In genomic region chr4:76016383-76016782, GRCh38 we compare ENCODE assay signal across 10 cellular contexts. TPM values are rescaled to one million over a fixed set of nuclear protein-coding genes. Genes with fewer than 3 reads are reported as not detected.
A peak's percentile ranks its signal among the peaks of the same experiment; 100 is the strongest.
DNase-seq lines count a peak whose midpoint lies in the region; ATAC-seq and TF ChIP-seq lines count a peak whose summit lies in the region.
"Had no signal": no experiment of that assay in that cellular context is flagged by ENCODE, and none has a peak within 500 bp of the region (broad histone marks: within the 10 kb centered on the region; RNA-seq: fewer than 3 reads in every experiment).

No MANE protein-coding gene starts in this region.

- no peak overlapping the region for H3K9ac ChIP-seq in colonic mucosa (ENCODE audit: low read depth in 2 of 2, low read length in 2 of 2)

- peak overlapping the region; percentile 26 for H3K27ac ChIP-seq in epithelial cell of prostate
- no peak overlapping the region for H3K27ac ChIP-seq in colonic mucosa

- H3K4me1 Mint-ChIP-seq in immature natural killer cell, result no peaks in the 10 kb centered on the region
- H3K4me1 Mint-ChIP-seq: neural crest cell had no signal

- H3K9me3 Mint-ChIP-seq in immature natural killer cell, result no peaks in the 10 kb centered on the region
- H3K9me3 Mint-ChIP-seq: neural crest cell had no signal

- H3K4me1 ChIP-seq in BE2C, result no peaks in the 10 kb centered on the region
- H3K4me1 ChIP-seq in colonic mucosa, result no peaks in the 10 kb centered on the region

- intact Hi-C loops in colonic mucosa (cut with DNase I), result no loop called here

- H3K4me3 ChIP-seq in BE2C (ENCODE audit: low read depth, low read length), result no peak overlapping the region
- H3K4me3 ChIP-seq in colonic mucosa, result no peak overlapping the region

- ATAC-seq in GM18520 (IDR thresholded peaks at IDR 0.05; ENCODE audit: unreplicated experiment) (peak; percentile 45), GM21515 (IDR thresholded peaks at IDR 0.05; ENCODE audit: unreplicated experiment) (peak; percentile 65), HG03442 (IDR thresholded peaks at IDR 0.05; ENCODE audit: unreplicated experiment) (peak; percentile 73)

- peak; percentile 31 for DNase-seq in epithelial cell of prostate (ENCODE audit: low read depth, low spot score)
- DNase-seq in immature natural killer cell, result no peak
- DNase-seq in BE2C, result no peak
- DNase-seq in colonic mucosa, result no peak
- no peak for DNase-seq in NCI-H146 (lab: John Stamatoyannopoulos, UW)
- DNase-seq: activated effector memory CD4-positive, alpha-beta T cell treated with Interleukin-2 at 50 U/mL for 16 hours had no signal

- H3K27ac Mint-ChIP-seq in immature natural killer cell, result no peak overlapping the region

- H3K36me3 Mint-ChIP-seq in immature natural killer cell, result no peaks in the 10 kb centered on the region

- H3K4me3 Mint-ChIP-seq in immature natural killer cell, result no peak overlapping the region
- H3K4me3 Mint-ChIP-seq: neural crest cell had no signal

- no peak for TF ChIP-seq CTCF in BE2C (IDR thresholded peaks at IDR 0.05; ENCODE audit: low read depth, low read length)
- no peak for TF ChIP-seq CTCF in colonic mucosa (IDR thresholded peaks at IDR 0.05)

- H3K27me3 Mint-ChIP-seq in immature natural killer cell (ENCODE audit: low read depth in 3 of 3), result peaks cover 0 to 8% (median 2%) of the 10 kb centered on the region in 3 donors

- no peaks in the 10 kb centered on the region for H3K27me3 ChIP-seq in BE2C
- no peaks in the 10 kb centered on the region for H3K27me3 ChIP-seq in colonic mucosa

- H3K36me3 ChIP-seq in BE2C, result no peaks in the 10 kb centered on the region
- no peaks in the 10 kb centered on the region for H3K36me3 ChIP-seq in colonic mucosa

- H3K9me3 ChIP-seq in BE2C, result no peaks in the 10 kb centered on the region
- no peaks in the 10 kb centered on the region for H3K9me3 ChIP-seq in colonic mucosa

RNA-seq across cellular contexts. Expression of gene CXCL10, which starts 6.9 kb away (rescaled TPM):
- not detected for polyA plus RNA-seq in immature natural killer cell
- polyA plus RNA-seq in BE2C (2012; ENCODE audit: insufficient read depth, insufficient read length, low read depth), result not detected
- under 1 TPM; 0.72 to 0.90 TPM for total RNA-seq in colonic mucosa
- total RNA-seq: neural crest cell had no signal

RNA-seq across cellular contexts. Expression of gene CXCL9, which starts 9.1 kb away (rescaled TPM):
- not detected for polyA plus RNA-seq in immature natural killer cell
- polyA plus RNA-seq in BE2C (2012; ENCODE audit: insufficient read depth, insufficient read length, low read depth), result not detected
- 1 to 10 TPM in 1 of 2 donors, under 1 TPM in 1; 0.52 to 1.1 TPM for total RNA-seq in colonic mucosa
- total RNA-seq: neural crest cell had no signal

RNA-seq across cellular contexts. Expression of gene CXCL11, which starts 19.5 kb away (rescaled TPM):
- polyA plus RNA-seq in immature natural killer cell, result not detected
- not detected for polyA plus RNA-seq in BE2C (2012; ENCODE audit: insufficient read depth, insufficient read length, low read depth)
- total RNA-seq in colonic mucosa, result not detected
- total RNA-seq: neural crest cell had no signal

RNA-seq across cellular contexts. Expression of gene SDAD1, which starts 25.6 kb away (rescaled TPM):
- 10 to 100 TPM; 43.6 to 73.4 (median 53.3) TPM for polyA plus RNA-seq in immature natural killer cell
- polyA plus RNA-seq in BE2C (2012; ENCODE audit: insufficient read depth, insufficient read length, low read depth), result 37.0 TPM
- 10 to 100 TPM; 20.8 to 27.4 TPM for total RNA-seq in colonic mucosa

RNA-seq across cellular contexts. Expression of gene ART3, which starts 58.1 kb away (rescaled TPM):
- polyA plus RNA-seq in immature natural killer cell, result not detected
- polyA plus RNA-seq in BE2C (2012; ENCODE audit: insufficient read depth, insufficient read length, low read depth), result 0.71 TPM
- 1 to 10 TPM; 1.6 to 1.8 TPM for total RNA-seq in colonic mucosa
- total RNA-seq: neural crest cell had no signal
